Comparison of ENCODE assay signal across 11 cellular contexts in genomic region chrX:39896951-39897740, GRCh38.
DNase-seq lines count a peak whose midpoint lies in the region; ATAC-seq and TF ChIP-seq lines count a peak whose summit lies in the region.
"Had no signal": no experiment of that assay in that cellular context is flagged by ENCODE, and none has a peak within 500 bp of the region (broad histone marks: within the 10 kb centered on the region; RNA-seq: fewer than 3 reads in every experiment).

No MANE protein-coding gene starts in this region.

- intact Hi-C loops in psoas muscle (cut with DNase I), result no loop called here

- ATAC-seq in psoas muscle (peak; percentile 82 to 92 (median 87)), HG03175 (IDR thresholded peaks at IDR 0.05; ENCODE audit: unreplicated experiment) (no peak), GM18907 (IDR thresholded peaks at IDR 0.05; ENCODE audit: unreplicated experiment) (no peak)

- DNase-seq in H7 (peak; percentile 88), SJCRH30 (peak; percentile 86 to 89), glomerular visceral epithelial cell (ENCODE audit: extremely low spot score) (peak; percentile 79), psoas muscle (peak in 1 of 2 donors; percentile 64), NCI-H446 treated with DMSO at 0.1 percent for 48 hours (lab: John Stamatoyannopoulos, UW) (no peak), NCI-H1436 (lab: John Stamatoyannopoulos, UW) (no peak)
- DNase-seq: activated CD4-positive, alpha-beta memory T cell treated with anti-CD3 and anti-CD28 coated beads, Interleukin-2, amount 10 ng/mL, durations not matched to agents 7 days and 5 days; erythroblast had no signal

- no peak for TF ChIP-seq CTCF in psoas muscle (IDR thresholded peaks at IDR 0.05)

- H3K36me3 ChIP-seq in H7 (replicated peaks; ENCODE audit: control insufficient read depth, insufficient read depth, low read length) (no peaks in the 10 kb centered on the region), SJCRH30 (no peaks in the 10 kb centered on the region), psoas muscle (ENCODE audit: insufficient read depth in 1 of 2, low read depth in 1 of 2) (no peaks in the 10 kb centered on the region)

- H3K27ac ChIP-seq in SJCRH30 (peak overlapping the region; percentile 98), psoas muscle (no peak overlapping the region)
- H3K27ac ChIP-seq: KMS-11 had no signal

- H3K4me1 ChIP-seq in SJCRH30 (peaks cover 36% of the 10 kb centered on the region), psoas muscle (peaks cover 8% of the 10 kb centered on the region)

- 16 to 32% (median 18%) methylated on average over 17 to 20 of the region's 20 CpGs for WGBS in psoas muscle, 3 donors

- H3K4me3 ChIP-seq in H7 (ENCODE audit: insufficient read depth, low read depth, low read length) (no peak overlapping the region), SJCRH30 (peak overlapping the region; percentile 43), psoas muscle (peak overlapping the region; percentile 9)

- H3K9me3 ChIP-seq in SJCRH30 (replicated peaks) (no peaks in the 10 kb centered on the region), psoas muscle (no peaks in the 10 kb centered on the region)

- H3K27me3 ChIP-seq in H7 (ENCODE audit: control insufficient read depth, insufficient read depth, low read length) (peaks cover 4% of the 10 kb centered on the region; the same call in 1 of the 2 replicates), SJCRH30 (no peaks in the 10 kb centered on the region), psoas muscle (ENCODE audit: insufficient read depth in 3 of 3, low read length in 2 of 3) (peaks cover 0 to 14% (median 0%) of the 10 kb centered on the region in 3 donors)

Comparison
In these comparisons a context has a peak if more than half of its experiments do, and no peak if none do; other contexts are left out.
1. DNase-seq: peak in H7 (single experiment), SJCRH30 (2 of 2) and glomerular visceral epithelial cell (single experiment); none in NCI-H446 treated with DMSO at 0.1 percent for 48 hours (single experiment) and NCI-H1436 (single experiment).
2. ATAC-seq: peak in psoas muscle (4 of 4); none in HG03175 (single experiment) and GM18907 (single experiment).